In the genomic region with DNA sequence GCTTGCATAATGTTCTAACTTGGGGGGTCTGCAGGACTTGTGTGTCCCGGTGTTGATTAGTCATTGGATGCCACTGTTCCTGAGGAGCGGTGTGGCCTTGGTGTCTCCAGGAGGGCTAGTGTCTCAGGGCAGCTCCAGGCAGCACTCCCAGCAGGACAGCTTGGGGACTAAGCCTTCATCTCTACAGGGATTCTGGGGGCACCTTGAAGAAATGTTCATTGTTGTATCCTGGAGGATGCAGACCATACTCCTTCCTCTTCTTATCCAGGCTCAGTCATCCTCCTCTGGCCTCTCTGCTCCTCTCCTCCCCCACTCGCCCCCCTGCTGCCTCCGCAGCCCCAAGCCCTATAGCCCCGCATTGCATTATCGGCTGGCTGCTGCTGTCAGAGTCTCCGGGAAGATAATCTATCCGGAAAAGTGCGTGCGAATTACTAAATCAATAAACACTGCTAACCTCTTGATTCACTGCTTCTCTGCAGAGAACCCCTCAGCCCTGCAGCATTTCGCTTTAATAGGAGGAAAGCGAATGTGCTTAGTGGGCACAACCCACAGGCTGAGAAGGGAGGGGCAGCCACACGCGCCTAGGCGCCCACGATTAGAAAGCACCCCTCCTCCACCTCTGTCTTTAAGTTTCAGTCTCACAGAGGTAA, we compare ENCODE assay signal across 23 cellular contexts.
DNase-seq lines count a peak whose midpoint lies in the region; TF ChIP-seq lines count a peak whose summit lies in the region.
"Had no signal": no experiment of that assay in that cellular context is flagged by ENCODE, and none has a peak within 500 bp of the region (broad histone marks: within the 10 kb centered on the region; RNA-seq: fewer than 3 reads in every experiment).

No MANE protein-coding gene starts in this region.

- no peaks in the 10 kb centered on the region for H3K9me3 Mint-ChIP-seq in H9
- no peaks in the 10 kb centered on the region for H3K9me3 Mint-ChIP-seq in glutamatergic neuron (ENCODE audit: unreplicated experiment)
- H3K9me3 Mint-ChIP-seq: activated naive CD4-positive, alpha-beta T cell treated with anti-CD3 and anti-CD28 coated beads, Interleukin-2, amount 10 ng/mL, durations not matched to agents 7 days and 5 days; activated T-cell treated with anti-CD3 and anti-CD28 coated beads, Interleukin-2, amount 50 U/mL, for 72 hours; CD4-positive, CD25-positive, alpha-beta regulatory T cell; immature natural killer cell; nephron; T-helper 1 cell treated with Interleukin-12 subunit alpha and Interleukin-12 subunit beta and Interleukin-4 antibody, amounts not matched to agents 30 μg/mL and 1 μg/mL, for 36 hours had no signal

- H2BK12ac ChIP-seq in H9 (ENCODE audit: insufficient read length, low read depth, low read length) = no peak overlapping the region
- no peak overlapping the region for H2BK12ac ChIP-seq in neuronal stem cell (ENCODE audit: low read length)
- no peak overlapping the region for H2BK12ac ChIP-seq in mesenchymal stem cell (ENCODE audit: low read length in 2 of 2)

- H3K27me3 Mint-ChIP-seq in H9 (ENCODE audit: low read depth) (peaks cover 29% of the 10 kb centered on the region), glutamatergic neuron (ENCODE audit: unreplicated experiment) (peaks cover 6% of the 10 kb centered on the region)

- no peaks in the 10 kb centered on the region for H3K9me3 ChIP-seq in H9 (ENCODE audit: control insufficient read depth, low read depth, low read length)
- H3K9me3 ChIP-seq in NT2/D1 (ENCODE audit: insufficient read depth, low read length) = no peaks in the 10 kb centered on the region
- H3K9me3 ChIP-seq in neuronal stem cell (replicated peaks in 1 of 2; ENCODE audit: control insufficient read depth in 2 of 2, insufficient read depth in 1 of 2, low read depth in 1 of 2, low read length in 2 of 2) = no peaks in the 10 kb centered on the region
- H3K9me3 ChIP-seq in mesenchymal stem cell (ENCODE audit: control insufficient read depth, low read length) = no peaks in the 10 kb centered on the region
- H3K9me3 ChIP-seq: SJSA1, thoracic aorta, vagina had no signal

- H4K8ac ChIP-seq in H9 (replicated peaks; ENCODE audit: insufficient read length, low read depth, low read length) (no peak overlapping the region), neuronal stem cell (ENCODE audit: low read depth, low read length) (no peak overlapping the region), mesenchymal stem cell (ENCODE audit: low read length) (no peak overlapping the region)

- no peaks in the 10 kb centered on the region for H3K36me3 Mint-ChIP-seq in H9 (ENCODE audit: insufficient read depth in 1 of 3, low read depth in 3 of 3)
- no peaks in the 10 kb centered on the region for H3K36me3 Mint-ChIP-seq in glutamatergic neuron (ENCODE audit: unreplicated experiment)
- H3K36me3 Mint-ChIP-seq: activated naive CD4-positive, alpha-beta T cell treated with anti-CD3 and anti-CD28 coated beads, Interleukin-2, amount 10 ng/mL, durations not matched to agents 7 days and 5 days; CD4-positive, CD25-positive, alpha-beta regulatory T cell; immature natural killer cell had no signal

- no peak overlapping the region for H2BK20ac ChIP-seq in H9 (ENCODE audit: low read depth, low read length, poor library complexity, severe bottlenecking)

- peak; percentile 36 for DNase-seq in H9
- no peak for DNase-seq in NT2/D1 (ENCODE audit: low read depth, low spot score)
- DNase-seq in glutamatergic neuron = peak; percentile 42
- DNase-seq in neuronal stem cell (ENCODE audit: low spot score) = no peak
- DNase-seq in NCI-H146 treated with DMSO at 0.1 percent for 48 hours (lab: John Stamatoyannopoulos, UW; ENCODE audit: unreplicated experiment) = no peak
- DNase-seq in inferior parietal cortex (ENCODE audit: extremely low spot score) = no peak
- DNase-seq in mesenchymal stem cell = no peak
- DNase-seq: activated CD4-positive, alpha-beta T cell treated with anti-CD3 and anti-CD28 coated beads for 4 hours; activated naive CD4-positive, alpha-beta T cell treated with anti-CD3 and anti-CD28 coated beads, Interleukin-2, amount 10 ng/mL, durations not matched to agents 7 days and 5 days; activated T-cell treated with anti-CD3 and anti-CD28 coated beads, Interleukin-2, amount 50 U/mL, for 72 hours; amygdala; CD4-positive, CD25-positive, alpha-beta regulatory T cell; immature natural killer cell; NCI-H1105 treated with DMSO at 0.1 percent for 48 hours; NCI-H2029 treated with DMSO at 0.1 percent for 48 hours; NCI-H510A; stimulated activated naive CD8-positive, alpha-beta T cell treated with anti-CD3 and anti-CD28 coated beads, Interleukin-15, Interleukin-2, amounts not matched to agents 100 U/mL and 50 U/mL, for 24 hours had no signal

- H4K91ac ChIP-seq in H9 (ENCODE audit: insufficient read length, low read depth, low read length) = no peak overlapping the region
- H4K91ac ChIP-seq in neuronal stem cell (ENCODE audit: low read depth, low read length, poor library complexity) = no peak overlapping the region
- H4K91ac ChIP-seq in mesenchymal stem cell (ENCODE audit: low read length) = no peak overlapping the region

- H2AFZ ChIP-seq in H9 (ENCODE audit: low read length) = no peak overlapping the region
- no peak overlapping the region for H2AFZ ChIP-seq in neuronal stem cell (ENCODE audit: low read length)
- H2AFZ ChIP-seq in mesenchymal stem cell (ENCODE audit: low read depth, low read length) = no peak overlapping the region

- H3K79me1 ChIP-seq in H9 (ENCODE audit: insufficient read depth, low read depth, low read length, poor library complexity, severe bottlenecking) (no peaks in the 10 kb centered on the region), neuronal stem cell (ENCODE audit: low read depth, low read length) (no peaks in the 10 kb centered on the region), mesenchymal stem cell (replicated peaks; ENCODE audit: low read length, poor library complexity, severe bottlenecking) (no peaks in the 10 kb centered on the region)

- TF ChIP-seq CTCF in H9 (conservative IDR thresholded peaks at IDR 0.05) (no peak), glutamatergic neuron (IDR thresholded peaks at IDR 0.05; ENCODE audit: partially characterized antibody, unreplicated experiment) (no peak)

- H3K4me3 ChIP-seq in NT2/D1 (ENCODE audit: insufficient read length, low read depth) = peak overlapping the region; percentile 21
- no peak overlapping the region for H3K4me3 ChIP-seq in neuronal stem cell (ENCODE audit: low read length in 2 of 2)
- no peak overlapping the region for H3K4me3 ChIP-seq in mesenchymal stem cell (ENCODE audit: insufficient read depth in 1 of 2, low read depth in 1 of 2, low read length in 2 of 2)
- H3K4me3 ChIP-seq: cardiac muscle cell, SJSA1, thoracic aorta, vagina had no signal

- no peaks in the 10 kb centered on the region for H3K4me1 ChIP-seq in H9 (ENCODE audit: insufficient read depth, low read length)
- H3K4me1 ChIP-seq in NT2/D1 (ENCODE audit: insufficient read depth, insufficient read length) = peaks cover 11% of the 10 kb centered on the region
- peaks cover 0 to 8% of the 10 kb centered on the region in 2 donors for H3K4me1 ChIP-seq in neuronal stem cell (ENCODE audit: control insufficient read depth in 2 of 2, insufficient read depth in 1 of 2, low read depth in 1 of 2, low read length in 2 of 2)
- peaks cover 9% of the 10 kb centered on the region for H3K4me1 ChIP-seq in mesenchymal stem cell (ENCODE audit: control insufficient read depth, insufficient read depth, low read depth, low read length)
- H3K4me1 ChIP-seq: SJSA1, vagina had no signal

- H2BK120ac ChIP-seq in H9 (ENCODE audit: low read depth, low read length, poor library complexity, severe bottlenecking) (no peak overlapping the region), neuronal stem cell (ENCODE audit: low read depth, low read length) (no peak overlapping the region), mesenchymal stem cell (ENCODE audit: low read depth, low read length) (no peak overlapping the region)

- H3K56ac ChIP-seq in H9 (ENCODE audit: insufficient read length, low read depth, low read length) = no peak overlapping the region

- no peaks in the 10 kb centered on the region for H3K23me2 ChIP-seq in H9 (ENCODE audit: insufficient read length, low read depth, low read length, poor library complexity, severe bottlenecking)

- peaks cover 37 to 38% of the 10 kb centered on the region in 2 experiments for H3K4me1 Mint-ChIP-seq in H9
- no peaks in the 10 kb centered on the region for H3K4me1 Mint-ChIP-seq in glutamatergic neuron (ENCODE audit: low read depth, unreplicated experiment)
- H3K4me1 Mint-ChIP-seq: activated naive CD4-positive, alpha-beta T cell treated with anti-CD3 and anti-CD28 coated beads, Interleukin-2, amount 10 ng/mL, durations not matched to agents 7 days and 5 days; immature natural killer cell; nephron had no signal

- H3K27ac Mint-ChIP-seq in H9 = no peak overlapping the region
- no peak overlapping the region for H3K27ac Mint-ChIP-seq in glutamatergic neuron (ENCODE audit: unreplicated experiment)
- H3K27ac Mint-ChIP-seq: activated naive CD4-positive, alpha-beta T cell treated with anti-CD3 and anti-CD28 coated beads, Interleukin-2, amount 10 ng/mL, durations not matched to agents 7 days and 5 days; activated T-cell treated with anti-CD3 and anti-CD28 coated beads, Interleukin-2, amount 50 U/mL, for 72 hours; CD4-positive, CD25-positive, alpha-beta regulatory T cell; immature natural killer cell; nephron; T-helper 1 cell treated with Interleukin-12 subunit alpha and Interleukin-12 subunit beta and Interleukin-4 antibody, amounts not matched to agents 30 μg/mL and 1 μg/mL, for 36 hours had no signal

- no peak overlapping the region for H2BK15ac ChIP-seq in H9 (ENCODE audit: low read depth, low read length)
- H2BK15ac ChIP-seq in neuronal stem cell (ENCODE audit: low read length) = no peak overlapping the region
- no peak overlapping the region for H2BK15ac ChIP-seq in mesenchymal stem cell (ENCODE audit: low read depth, poor library complexity, severe bottlenecking)

- no peak overlapping the region for H3K18ac ChIP-seq in H9 (ENCODE audit: insufficient read length, low read depth, low read length)
- H3K18ac ChIP-seq in neuronal stem cell (ENCODE audit: low read length) = peak overlapping the region; percentile 29
- H3K18ac ChIP-seq in mesenchymal stem cell (ENCODE audit: low read depth in 1 of 2, low read length in 2 of 2) = no peak overlapping the region

- no peaks in the 10 kb centered on the region for H3K79me2 ChIP-seq in H9 (ENCODE audit: insufficient read depth, low read length)

- H3T11ph ChIP-seq in H9 (ENCODE audit: low read length) = no peak overlapping the region

- H3K27ac ChIP-seq in H9 (ENCODE audit: insufficient read length, low read depth, low read length) (no peak overlapping the region), neuronal stem cell (replicated peaks; ENCODE audit: low read length) (no peak overlapping the region), mesenchymal stem cell (ENCODE audit: low read length, poor library complexity, severe bottlenecking) (no peak overlapping the region)
- H3K27ac ChIP-seq: cardiac muscle cell, SJSA1, thoracic aorta, vagina had no signal

- H3K27me3 ChIP-seq in H9 (ENCODE audit: insufficient read depth, low read length) = no peaks in the 10 kb centered on the region; the same call in 1 of the 2 replicates
- peaks cover 10% of the 10 kb centered on the region for H3K27me3 ChIP-seq in NT2/D1 (ENCODE audit: insufficient read depth, insufficient read length)
- peaks cover 0 to 6% (median 0%) of the 10 kb centered on the region in 3 experiments for H3K27me3 ChIP-seq in neuronal stem cell (ENCODE audit: control insufficient read depth in 3 of 3, insufficient read depth in 3 of 3, low read depth in 1 of 3, low read length in 3 of 3)
- H3K27me3 ChIP-seq in mesenchymal stem cell (ENCODE audit: control insufficient read depth in 1 of 2, insufficient read depth in 1 of 2, low read length in 2 of 2) = no peaks in the 10 kb centered on the region
- H3K27me3 ChIP-seq: SJSA1, vagina had no signal

- peak overlapping the region; percentile 2 for H3K4me2 ChIP-seq in H9 (ENCODE audit: insufficient read depth, insufficient read length, low read length)
- peak overlapping the region; percentile 27 for H3K4me2 ChIP-seq in neuronal stem cell (ENCODE audit: insufficient read depth, low read length, poor library complexity, severe bottlenecking)
- H3K4me2 ChIP-seq in mesenchymal stem cell (ENCODE audit: low read length, poor library complexity, severe bottlenecking) = no peak overlapping the region

- H2BK5ac ChIP-seq in H9 (ENCODE audit: insufficient read length, low read length) (no peak overlapping the region), neuronal stem cell (ENCODE audit: low read length) (no peak overlapping the region), mesenchymal stem cell (ENCODE audit: low read depth, low read length, poor library complexity, severe bottlenecking) (no peak overlapping the region)

- H3K9ac ChIP-seq in H9 (ENCODE audit: extremely low read depth, insufficient read length, low read length) (no peak overlapping the region), NT2/D1 (ENCODE audit: insufficient read length, low read depth) (peak overlapping the region; percentile 46), neuronal stem cell (ENCODE audit: low read depth, low read length, poor library complexity) (no peak overlapping the region), mesenchymal stem cell (ENCODE audit: low read length) (no peak overlapping the region)

- no CpG with 5 or more reads among the region's 16 CpGs for WGBS in H9 (ENCODE audit: extremely low coverage, insufficient read length, low lambda C conversion rate)
- WGBS in neuronal stem cell (ENCODE audit: extremely low coverage in 2 of 2, insufficient read length in 2 of 2, insufficient replicate concordance in 1 of 2), 2 donors = no CpG with 5 or more reads among the region's 16 CpGs
- WGBS in mesenchymal stem cell = 30% methylated on average over 14 of the region's 16 CpGs

- H4K5ac ChIP-seq in H9 (ENCODE audit: insufficient read length, low read depth, low read length) = no peak overlapping the region

- H3K14ac ChIP-seq in H9 (ENCODE audit: insufficient read depth, low read length) (no peak overlapping the region), neuronal stem cell (ENCODE audit: low read length) (no peak overlapping the region), mesenchymal stem cell (ENCODE audit: low read length in 2 of 2) (no peak overlapping the region)

- no peak overlapping the region for H3K23ac ChIP-seq in H9 (ENCODE audit: insufficient read length, low read depth, low read length)
- no peak overlapping the region for H3K23ac ChIP-seq in neuronal stem cell (ENCODE audit: low read depth, low read length, poor library complexity)
- no peak overlapping the region for H3K23ac ChIP-seq in mesenchymal stem cell (ENCODE audit: low read length in 2 of 2)

- no peaks in the 10 kb centered on the region for H4K20me1 ChIP-seq in H9 (ENCODE audit: control insufficient read depth, insufficient read depth, insufficient read length)

- H2AK5ac ChIP-seq in H9 (ENCODE audit: insufficient read length, low read length) = no peak overlapping the region
- H2AK5ac ChIP-seq in neuronal stem cell (ENCODE audit: low read depth, low read length) = no peak overlapping the region
- no peak overlapping the region for H2AK5ac ChIP-seq in mesenchymal stem cell (ENCODE audit: low read length, severe bottlenecking)

- H3K4ac ChIP-seq in H9 (ENCODE audit: low read depth, low read length) (no peak overlapping the region), neuronal stem cell (ENCODE audit: low read length) (no peak overlapping the region), mesenchymal stem cell (ENCODE audit: low read depth in 1 of 2, low read length in 2 of 2) (no peak overlapping the region)

- H3K4me3 Mint-ChIP-seq in H9 = no peak overlapping the region
- no peak overlapping the region for H3K4me3 Mint-ChIP-seq in glutamatergic neuron (ENCODE audit: unreplicated experiment)
- H3K4me3 Mint-ChIP-seq: activated naive CD4-positive, alpha-beta T cell treated with anti-CD3 and anti-CD28 coated beads, Interleukin-2, amount 10 ng/mL, durations not matched to agents 7 days and 5 days; activated T-cell treated with anti-CD3 and anti-CD28 coated beads, Interleukin-2, amount 50 U/mL, for 72 hours; CD4-positive, CD25-positive, alpha-beta regulatory T cell; immature natural killer cell; nephron; T-helper 1 cell treated with Interleukin-12 subunit alpha and Interleukin-12 subunit beta and Interleukin-4 antibody, amounts not matched to agents 30 μg/mL and 1 μg/mL, for 36 hours had no signal

- H3K36me3 ChIP-seq in NT2/D1 (ENCODE audit: insufficient read depth, insufficient read length, low read length) (no peaks in the 10 kb centered on the region), neuronal stem cell (replicated peaks in 1 of 2; ENCODE audit: control insufficient read depth in 2 of 2, insufficient read depth in 2 of 2, low read length in 2 of 2) (no peaks in the 10 kb centered on the region), mesenchymal stem cell (ENCODE audit: control insufficient read depth in 1 of 2, insufficient read depth in 2 of 2, low read depth in 1 of 2, low read length in 2 of 2) (no peaks in the 10 kb centered on the region)
- H3K36me3 ChIP-seq: cardiac muscle cell, SJSA1, thoracic aorta, vagina had no signal

Comparison
In these comparisons a context has a peak if more than half of its experiments do, and no peak if none do; other contexts are left out.
1. DNase-seq: peak in H9 (single experiment) and glutamatergic neuron (single experiment); none in NT2/D1 (single experiment), neuronal stem cell (single experiment), NCI-H146 treated with DMSO at 0.1 percent for 48 hours (single experiment), inferior parietal cortex (single experiment) and mesenchymal stem cell (single experiment).